Comparison of ENCODE assay signal across 8 cellular contexts in the genomic region with DNA sequence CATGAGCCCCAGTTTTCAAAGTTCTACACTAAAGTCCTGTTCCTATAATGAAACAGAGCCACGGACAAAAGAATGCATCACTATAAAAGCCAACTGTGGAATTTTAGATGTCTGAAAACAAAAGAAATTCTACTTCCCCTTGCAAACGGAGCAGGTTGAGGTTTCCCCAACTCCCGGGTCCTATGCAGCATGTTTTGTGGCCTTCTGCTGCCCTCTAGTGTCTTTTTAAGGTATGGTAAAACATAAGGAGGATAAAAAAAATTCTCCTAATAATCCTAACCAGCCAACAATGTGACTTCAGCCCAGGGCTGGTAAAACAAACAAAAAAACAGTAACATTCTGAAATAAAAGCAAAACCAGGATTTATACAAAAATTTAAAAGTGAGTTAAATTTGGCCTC.
DNase-seq lines count a peak whose midpoint lies in the region; ATAC-seq and TF ChIP-seq lines count a peak whose summit lies in the region.

No MANE protein-coding gene starts in this region.

- peak; percentile 93 for TF ChIP-seq RAD21 in neural cell (conservative IDR thresholded peaks at IDR 0.05)

- no peak for TF ChIP-seq EP300 in neural cell (conservative IDR thresholded peaks at IDR 0.05; ENCODE audit: poor library complexity, severe bottlenecking)

- H3K4me3 ChIP-seq in fibroblast of lung (replicated peaks in 1 of 4; ENCODE audit: control extremely low read depth in 1 of 4, insufficient read depth in 1 of 4, low read depth in 3 of 4, low read length in 4 of 4) (no peak overlapping the region), neural cell (ENCODE audit: low read length) (peak overlapping the region; percentile 8)

- H3K9ac ChIP-seq in fibroblast of lung (ENCODE audit: insufficient read depth, low read length) (no peak overlapping the region), neural cell (ENCODE audit: low read length) (peak overlapping the region; percentile 39)

- H3K9me2 ChIP-seq in neural cell (ENCODE audit: insufficient read depth, low read length), result no peaks in the 10 kb centered on the region

- H2AFZ ChIP-seq in fibroblast of lung (ENCODE audit: low read length), result no peak overlapping the region
- peak overlapping the region; percentile 30 for H2AFZ ChIP-seq in neural cell (ENCODE audit: low read depth, low read length)

- no peaks in the 10 kb centered on the region for H3K4me1 ChIP-seq in fibroblast of lung (ENCODE audit: control insufficient read depth, extremely low read depth, insufficient read depth, low read length)

- H4K20me1 ChIP-seq in fibroblast of lung (ENCODE audit: control insufficient read depth, extremely low read depth, insufficient read depth, low read length), result no peaks in the 10 kb centered on the region
- no peaks in the 10 kb centered on the region for H4K20me1 ChIP-seq in neural cell (ENCODE audit: insufficient read depth)

- no peaks in the 10 kb centered on the region for H3K27me3 ChIP-seq in fibroblast of lung (ENCODE audit: control insufficient read depth, insufficient read depth, low read length)
- H3K27me3 ChIP-seq in neural cell (ENCODE audit: insufficient read depth, low read depth, low read length), result no peaks in the 10 kb centered on the region

- DNase-seq in D341Med (ENCODE audit: low spot score), result peak; percentile 73
- peak; percentile 45 for DNase-seq in NCI-H2029 (lab: John Stamatoyannopoulos, UW)
- DNase-seq in UCSD-AML1 (lab: John Stamatoyannopoulos, UW; ENCODE audit: unreplicated experiment), result peak; percentile 6
- DNase-seq in fibroblast of lung (ENCODE audit: low read depth in 2 of 2), result peak; percentile 42 to 58
- no peak for DNase-seq in occipital lobe (lab: John Stamatoyannopoulos, UW)

- no peak overlapping the region for H3K27ac ChIP-seq in fibroblast of lung (ENCODE audit: insufficient read depth, low read length)
- peak overlapping the region; percentile 67 for H3K27ac ChIP-seq in neural cell (ENCODE audit: low read length)

- H3F3A ChIP-seq in neural cell (ENCODE audit: insufficient read depth, low read length, poor library complexity, severe bottlenecking), result no peaks in the 10 kb centered on the region

- peak; percentile 62 to 67 for TF ChIP-seq CTCF in fibroblast of lung (conservative IDR thresholded peaks at IDR 0.05 in 1 of 2, IDR thresholded peaks at IDR 0.05 in 1 of 2; ENCODE audit: low read depth in 1 of 2, low read length in 2 of 2)
- TF ChIP-seq CTCF in neural cell (IDR thresholded peaks at IDR 0.05; ENCODE audit: poor library complexity, severe bottlenecking), result peak; percentile 88

- H3K79me2 ChIP-seq in fibroblast of lung (ENCODE audit: control insufficient read depth, insufficient read depth, low read length) (no peaks in the 10 kb centered on the region), neural cell (replicated peaks; ENCODE audit: insufficient read depth, low read length) (no peaks in the 10 kb centered on the region)

- H3K4me2 ChIP-seq in fibroblast of lung (ENCODE audit: extremely low read depth, insufficient read depth, low read length) (no peak overlapping the region), neural cell (ENCODE audit: low read length) (peak overlapping the region; percentile 15)

- H3K36me3 ChIP-seq in fibroblast of lung (ENCODE audit: control insufficient read depth, insufficient read depth, low read length), result no peaks in the 10 kb centered on the region
- H3K36me3 ChIP-seq in neural cell (ENCODE audit: insufficient read depth, low read length), result no peaks in the 10 kb centered on the region

- peak; percentile 86 for ATAC-seq in GM18909 (IDR thresholded peaks at IDR 0.05; ENCODE audit: poor library complexity, unreplicated experiment)
- ATAC-seq in HG03064 (IDR thresholded peaks at IDR 0.05; ENCODE audit: low read depth, unreplicated experiment), result peak; percentile 83

- H3K9me3 ChIP-seq in fibroblast of lung (ENCODE audit: control insufficient read depth, insufficient read depth, low read depth, low read length) (no peaks in the 10 kb centered on the region), neural cell (ENCODE audit: low read length) (no peaks in the 10 kb centered on the region)

TF ChIP-seq in neural cell, 6 proteins besides CTCF, POLR2A, EP300 and RAD21:
- TF ChIP-seq EZH2 (IDR thresholded peaks at IDR 0.05; ENCODE audit: borderline replicate concordance, insufficient read depth, low read length, poor library complexity, severe bottlenecking), result no peak
- peak; percentile 88 for TF ChIP-seq SMC3 (conservative IDR thresholded peaks at IDR 0.05; ENCODE audit: poor library complexity)
- TF ChIP-seq MXI1 (conservative IDR thresholded peaks at IDR 0.05; ENCODE audit: poor library complexity, severe bottlenecking), result no peak
- TF ChIP-seq, protein P1, sequence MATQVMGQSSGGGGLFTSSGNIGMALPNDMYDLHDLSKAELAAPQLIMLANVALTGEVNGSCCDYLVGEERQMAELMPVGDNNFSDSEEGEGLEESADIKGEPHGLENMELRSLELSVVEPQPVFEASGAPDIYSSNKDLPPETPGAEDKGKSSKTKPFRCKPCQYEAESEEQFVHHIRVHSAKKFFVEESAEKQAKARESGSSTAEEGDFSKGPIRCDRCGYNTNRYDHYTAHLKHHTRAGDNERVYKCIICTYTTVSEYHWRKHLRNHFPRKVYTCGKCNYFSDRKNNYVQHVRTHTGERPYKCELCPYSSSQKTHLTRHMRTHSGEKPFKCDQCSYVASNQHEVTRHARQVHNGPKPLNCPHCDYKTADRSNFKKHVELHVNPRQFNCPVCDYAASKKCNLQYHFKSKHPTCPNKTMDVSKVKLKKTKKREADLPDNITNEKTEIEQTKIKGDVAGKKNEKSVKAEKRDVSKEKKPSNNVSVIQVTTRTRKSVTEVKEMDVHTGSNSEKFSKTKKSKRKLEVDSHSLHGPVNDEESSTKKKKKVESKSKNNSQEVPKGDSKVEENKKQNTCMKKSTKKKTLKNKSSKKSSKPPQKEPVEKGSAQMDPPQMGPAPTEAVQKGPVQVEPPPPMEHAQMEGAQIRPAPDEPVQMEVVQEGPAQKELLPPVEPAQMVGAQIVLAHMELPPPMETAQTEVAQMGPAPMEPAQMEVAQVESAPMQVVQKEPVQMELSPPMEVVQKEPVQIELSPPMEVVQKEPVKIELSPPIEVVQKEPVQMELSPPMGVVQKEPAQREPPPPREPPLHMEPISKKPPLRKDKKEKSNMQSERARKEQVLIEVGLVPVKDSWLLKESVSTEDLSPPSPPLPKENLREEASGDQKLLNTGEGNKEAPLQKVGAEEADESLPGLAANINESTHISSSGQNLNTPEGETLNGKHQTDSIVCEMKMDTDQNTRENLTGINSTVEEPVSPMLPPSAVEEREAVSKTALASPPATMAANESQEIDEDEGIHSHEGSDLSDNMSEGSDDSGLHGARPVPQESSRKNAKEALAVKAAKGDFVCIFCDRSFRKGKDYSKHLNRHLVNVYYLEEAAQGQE (IDR thresholded peaks at IDR 0.05; ENCODE audit: borderline replicate concordance), result no peak
